ENCODE assay signal across 17 cellular contexts in genomic region chr12:76555226-76555767, GRCh38. TPM values are rescaled to one million over a fixed set of nuclear protein-coding genes. Genes with fewer than 3 reads are reported as not detected.
DNase-seq lines count a peak whose midpoint lies in the region; ATAC-seq and TF ChIP-seq lines count a peak whose summit lies in the region.
"Had no signal": no experiment of that assay in that cellular context is flagged by ENCODE, and none has a peak within 500 bp of the region (broad histone marks: within the 10 kb centered on the region; RNA-seq: fewer than 3 reads in every experiment).

No MANE protein-coding gene starts in this region.

- H3K27me3 Mint-ChIP-seq in activated B cell treated with CpG ODN at 0.5 μM for 24 hours (no peaks in the 10 kb centered on the region), glutamatergic neuron (ENCODE audit: unreplicated experiment) (no peaks in the 10 kb centered on the region)

- H3K4me1 Mint-ChIP-seq in activated B cell treated with CpG ODN at 0.5 μM for 24 hours = peaks cover 82% of the 10 kb centered on the region
- peaks cover 21% of the 10 kb centered on the region for H3K4me1 Mint-ChIP-seq in glutamatergic neuron (ENCODE audit: low read depth, unreplicated experiment)

- H3K4me3 ChIP-seq in AG04450 (ENCODE audit: low read depth, low read length) = no peak overlapping the region
- H3K4me3 ChIP-seq: esophagus muscularis mucosa, mucosa of descending colon, thoracic aorta had no signal

- H3K4me3 Mint-ChIP-seq in activated B cell treated with CpG ODN at 0.5 μM for 24 hours = peak overlapping the region; percentile 52
- H3K4me3 Mint-ChIP-seq in glutamatergic neuron (ENCODE audit: unreplicated experiment) = peak overlapping the region; percentile 67

- H3K9me3 Mint-ChIP-seq in activated B cell treated with CpG ODN at 0.5 μM for 24 hours (no peaks in the 10 kb centered on the region), glutamatergic neuron (ENCODE audit: unreplicated experiment) (peaks cover 3% of the 10 kb centered on the region)
- H3K9me3 Mint-ChIP-seq: activated T-cell treated with anti-CD3 and anti-CD28 coated beads, Interleukin-2, amount 50 U/mL, for 4 hours had no signal

- H3K9me3 ChIP-seq in AG04450 (ENCODE audit: control insufficient read depth, insufficient read depth, low read length) = peaks cover 2% of the 10 kb centered on the region; the same call in 1 of the 2 replicates
- H3K9me3 ChIP-seq: esophagus muscularis mucosa, mucosa of descending colon, thoracic aorta had no signal

- CTCF ChIA-PET in AG04450 (lab: Charles Lee) = interaction anchor here (0.8 to 1.8 kb wide), 6 partner anchors 12 to 456 kb away, joined by 3 to 9 read pairs (median 4); no protein-coding TSS in a partner anchor
- CTCF ChIA-PET in activated B cell treated with CpG ODN at 0.5 μM for 24 hours (lab: Charles Lee) = interaction anchor here (0.9 to 2.2 kb wide), 4 partner anchors 32 to 1164 kb away, joined by 3 to 7 read pairs (median 5); partner anchors contain the start of gene GLIPR1L2

- H3K27ac Mint-ChIP-seq in activated B cell treated with CpG ODN at 0.5 μM for 24 hours (peak overlapping the region; percentile 76), glutamatergic neuron (ENCODE audit: unreplicated experiment) (no peak overlapping the region)

- intact Hi-C loops in activated B cell treated with CpG ODN at 0.5 μM for 24 hours (cut with micrococcal nuclease) = loop anchor here (2.0 to 10.0 kb wide), 6 partner anchors 14 to 1073 kb away; partner anchors contain the start of genes E2F7 and GLIPR1

- TF ChIP-seq CTCF in AG04450 (IDR thresholded peaks at IDR 0.05; ENCODE audit: low read depth, low read length) (peak; percentile 31), activated B cell treated with CpG ODN at 0.5 μM for 24 hours (IDR thresholded peaks at IDR 0.05) (no peak), glutamatergic neuron (IDR thresholded peaks at IDR 0.05; ENCODE audit: partially characterized antibody, unreplicated experiment) (no peak)

- POLR2A ChIA-PET in AG04450 (lab: Yijun Ruan, JAX) = no interaction called here
- POLR2A ChIA-PET in activated B cell treated with CpG ODN at 0.5 μM for 24 hours (lab: Charles Lee) = interaction anchor here (1.5 kb wide), 1 partner anchor 44 kb away, joined by 9 read pairs; no protein-coding TSS in a partner anchor

- DNase-seq in AG04450 (ENCODE audit: low read depth, low spot score) = no peak
- peak; percentile 36 for DNase-seq in ELR (ENCODE audit: low read depth)
- DNase-seq in activated B cell treated with CpG ODN at 0.5 μM for 24 hours = no peak
- no peak for DNase-seq in glutamatergic neuron
- DNase-seq: activated T-cell treated with anti-CD3 and anti-CD28 coated beads, Interleukin-2, amount 50 U/mL, for 4 hours; hippocampal formation; left cardiac atrium; mucosa of descending colon; NCI-H1048; NCI-H2171 had no signal

- H3K27me3 ChIP-seq in AG04450 (ENCODE audit: control insufficient read depth, insufficient read depth, low read length) = no peaks in the 10 kb centered on the region
- H3K27me3 ChIP-seq: esophagus muscularis mucosa had no signal

- ATAC-seq in activated B cell treated with CpG ODN at 0.5 μM for 24 hours (ENCODE audit: low read depth) (no peak), GM18867 (IDR thresholded peaks at IDR 0.05; ENCODE audit: unreplicated experiment) (no peak), GM18858 (IDR thresholded peaks at IDR 0.05; ENCODE audit: unreplicated experiment) (no peak), GM18519 (IDR thresholded peaks at IDR 0.05; ENCODE audit: low FRiP score, unreplicated experiment) (no peak), HG03457 (IDR thresholded peaks at IDR 0.05; ENCODE audit: unreplicated experiment) (no peak)
- ATAC-seq: activated T-cell treated with anti-CD3 and anti-CD28 coated beads, Interleukin-2, amount 50 U/mL, for 4 hours; HepG2; left cardiac atrium; mucosa of descending colon had no signal

- H3K27ac ChIP-seq in AG04450 (ENCODE audit: low read depth, low read length) = no peak overlapping the region
- H3K27ac ChIP-seq: esophagus muscularis mucosa, thoracic aorta had no signal

- H3K36me3 Mint-ChIP-seq in activated B cell treated with CpG ODN at 0.5 μM for 24 hours (ENCODE audit: low read depth) = peaks cover 9% of the 10 kb centered on the region
- no peaks in the 10 kb centered on the region for H3K36me3 Mint-ChIP-seq in glutamatergic neuron (ENCODE audit: unreplicated experiment)

RNA-seq across cellular contexts. Expression of gene OSBPL8, which starts 4.3 kb away (rescaled TPM):
- 48.8 and 64.5 TPM in 2 replicates for polyA plus RNA-seq in AG04450 (2011; rRNA removed)
- 77.9 and 145 TPM in 2 replicates for polyA minus RNA-seq in AG04450 (2011; rRNA and poly(A)+ RNA removed)
- total RNA-seq in activated B cell treated with CpG ODN at 0.5 μM for 24 hours = 73.8 and 79.6 TPM in 2 replicates
- 162 TPM for total RNA-seq in glutamatergic neuron (ENCODE audit: unreplicated experiment)
